ENCODE assay signal across 28 cellular contexts in the genomic region with DNA sequence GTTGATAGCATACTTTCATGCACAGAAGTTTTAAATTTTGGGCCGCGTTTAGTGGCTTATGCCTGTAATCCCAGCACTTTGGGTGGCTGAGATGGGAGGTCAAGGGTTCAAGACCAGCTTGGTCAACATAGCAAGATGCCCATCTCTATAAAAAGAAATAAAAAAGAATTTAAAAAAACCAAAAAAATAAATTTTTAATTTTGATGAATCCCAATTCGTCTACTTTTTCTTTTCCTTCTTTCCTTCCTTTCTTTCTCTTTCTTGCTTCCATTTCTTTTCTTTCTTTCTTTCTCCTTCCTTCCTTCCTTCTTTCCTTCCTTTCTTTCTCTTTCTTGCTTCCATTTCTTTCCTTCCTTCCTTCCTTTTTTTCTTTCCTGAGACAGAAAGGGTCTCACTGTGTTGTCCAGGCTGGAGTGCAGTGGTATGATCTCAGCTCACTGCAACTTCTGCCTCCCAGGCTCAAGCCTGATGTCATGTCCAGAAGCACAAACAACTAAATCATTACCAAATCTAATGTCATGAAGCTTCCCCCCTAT.
"Had no signal": no experiment of that assay in that cellular context is flagged by ENCODE, and none has a peak within 500 bp of the region (broad histone marks: within the 10 kb centered on the region; RNA-seq: fewer than 3 reads in every experiment).

No MANE protein-coding gene starts in this region.

- H3K4me3 ChIP-seq: colonic mucosa, coronary artery, dorsolateral prefrontal cortex, esophagus muscularis mucosa, esophagus squamous epithelium, gastrocnemius medialis, gastroesophageal sphincter, heart left ventricle, heart right ventricle had no signal

- H3K4me1 ChIP-seq: colonic mucosa, esophagus muscularis mucosa, esophagus squamous epithelium, foreskin keratinocyte, gastrocnemius medialis, gastroesophageal sphincter, heart left ventricle, heart right ventricle had no signal

- H3K36me3 ChIP-seq: colonic mucosa, esophagus muscularis mucosa, esophagus squamous epithelium, gastrocnemius medialis, gastroesophageal sphincter, heart left ventricle, heart right ventricle had no signal

- H3K9me3 ChIP-seq: colonic mucosa, esophagus squamous epithelium, gastrocnemius medialis had no signal

- H3K4me3 Mint-ChIP-seq: dendritic cell treated with granulocyte-macrophage colony-stimulating factor and Interleukin-4, amounts not matched to agents 40 ng/mL and 50 ng/mL, for 4 days; effector memory CD8-positive, alpha-beta T cell; endodermal cell had no signal

- H3K27ac ChIP-seq: colonic mucosa, coronary artery, dorsolateral prefrontal cortex, epithelial cell of prostate, esophagus muscularis mucosa, esophagus squamous epithelium, foreskin keratinocyte, gastrocnemius medialis, gastroesophageal sphincter, heart left ventricle, heart right ventricle had no signal

- ATAC-seq: effector memory CD8-positive, alpha-beta T cell; esophagus mucosa; foreskin keratinocyte; gastrocnemius medialis; gastroesophageal sphincter; heart left ventricle; heart right ventricle had no signal

- H3K27ac Mint-ChIP-seq: dendritic cell treated with granulocyte-macrophage colony-stimulating factor and Interleukin-4, amounts not matched to agents 40 ng/mL and 50 ng/mL, for 4 days; effector memory CD8-positive, alpha-beta T cell; endodermal cell had no signal

- FAIRE-seq: colon, endometrium, frontal cortex had no signal

- H3K27me3 ChIP-seq: colonic mucosa, esophagus muscularis mucosa, esophagus squamous epithelium, foreskin keratinocyte, gastrocnemius medialis, gastroesophageal sphincter had no signal

- H3K9me3 Mint-ChIP-seq: dendritic cell treated with granulocyte-macrophage colony-stimulating factor and Interleukin-4, amounts not matched to agents 40 ng/mL and 50 ng/mL, for 4 days; effector memory CD8-positive, alpha-beta T cell; endodermal cell had no signal

- DNase-seq: colonic mucosa; cortex of kidney; dermis blood vessel endothelial cell; dorsolateral prefrontal cortex; effector CD4-positive, alpha-beta T cell; effector CD8-positive, alpha-beta T cell; effector memory CD4-positive, alpha-beta T cell; effector memory CD8-positive, alpha-beta T cell; endodermal cell; erythroblast; esophagus squamous epithelium; foreskin fibroblast; foreskin keratinocyte; foreskin melanocyte; gastrocnemius medialis; glutamatergic neuron; head of caudate nucleus; heart left ventricle; heart right ventricle had no signal
